8 cellular contexts compared by ENCODE assay signal in the genomic region with DNA sequence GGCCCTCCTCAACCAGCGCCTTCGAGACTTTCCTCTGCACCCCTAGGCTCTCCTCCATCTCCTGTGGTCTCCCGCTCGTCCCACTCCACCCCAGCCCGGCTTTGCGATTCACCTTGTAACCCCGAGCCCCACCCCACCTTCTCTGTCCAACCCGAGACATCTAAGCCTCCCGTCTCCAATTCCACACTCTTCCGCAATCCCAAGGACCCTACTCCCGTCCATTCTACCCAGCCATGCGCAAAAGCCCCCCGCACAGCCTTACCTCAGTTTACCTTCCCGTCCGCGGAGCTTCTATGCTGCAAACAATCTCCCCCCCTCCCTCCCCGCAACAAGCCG. TPM values are rescaled to one million over a fixed set of nuclear protein-coding genes. Genes with fewer than 3 reads are reported as not detected.
DNase-seq lines count a peak whose midpoint lies in the region; TF ChIP-seq lines count a peak whose summit lies in the region.

No MANE protein-coding gene starts in this region.

- CTCF ChIA-PET in Caco-2 (lab: Charles Lee), result interaction anchor here (0.7 to 3.6 kb wide), 4 partner anchors 13 to 48 kb away, joined by 4 to 46 read pairs (median 10); a partner anchor contains a TSS

- peak; percentile 34 to 49 for TF ChIP-seq POLR2A in sigmoid colon (IDR thresholded peaks at IDR 0.05)

- H3K27me3 Mint-ChIP-seq in Caco-2 (ENCODE audit: insufficient read depth, unreplicated experiment) (no peaks in the 10 kb centered on the region), H9 (ENCODE audit: low read depth) (no peaks in the 10 kb centered on the region; the same call in 1 of the 2 replicates)

- peak overlapping the region; percentile 6 for H3K18ac ChIP-seq in H9 (ENCODE audit: insufficient read length, low read depth, low read length)

- H3K36me3 ChIP-seq in Caco-2 (ENCODE audit: control insufficient read depth, insufficient read depth, low read length), result no peaks in the 10 kb centered on the region
- peaks cover 6% of the 10 kb centered on the region for H3K36me3 ChIP-seq in SJCRH30
- H3K36me3 ChIP-seq in sigmoid colon, result peaks cover 0 to 5% (median 0%) of the 10 kb centered on the region in 4 donors

- H3K27ac Mint-ChIP-seq in Caco-2 (ENCODE audit: unreplicated experiment) (peak overlapping the region; percentile 99), H9 (peak overlapping the region; percentile 77 to 100 (median 98); a peak in 6 of 7 replicates)

- H3K9me3 ChIP-seq in Caco-2, result no peaks in the 10 kb centered on the region
- no peaks in the 10 kb centered on the region for H3K9me3 ChIP-seq in H9 (ENCODE audit: control insufficient read depth, low read depth, low read length)
- no peaks in the 10 kb centered on the region for H3K9me3 ChIP-seq in SJCRH30 (replicated peaks)
- H3K9me3 ChIP-seq in sigmoid colon, result no peaks in the 10 kb centered on the region

- no peak overlapping the region for H3K4ac ChIP-seq in H9 (ENCODE audit: low read depth, low read length)

- H3K79me2 ChIP-seq in H9 (ENCODE audit: insufficient read depth, low read length), result peaks cover 5% of the 10 kb centered on the region; the same call in 1 of the 2 replicates

- H2BK15ac ChIP-seq in H9 (ENCODE audit: low read depth, low read length), result no peak overlapping the region

- intact Hi-C loops in Caco-2 (cut with micrococcal nuclease; ENCODE audit: unreplicated experiment), result no loop called here
- intact Hi-C loops in sigmoid colon (cut with DNase I), result loop anchor here (1.0 kb wide), 1 partner anchor 34 kb away; a partner anchor contains a TSS

- H3K79me1 ChIP-seq in H9 (ENCODE audit: insufficient read depth, low read depth, low read length, poor library complexity, severe bottlenecking), result peaks cover 12% of the 10 kb centered on the region

- H2AK5ac ChIP-seq in H9 (ENCODE audit: insufficient read length, low read length), result no peak overlapping the region

- H2BK20ac ChIP-seq in H9 (ENCODE audit: low read depth, low read length, poor library complexity, severe bottlenecking), result no peak overlapping the region

- H3K9ac ChIP-seq in H9 (ENCODE audit: extremely low read depth, insufficient read length, low read length), result peak overlapping the region; percentile 63

- peak overlapping the region; percentile 9; the same call in 1 of the 2 replicates for H3K14ac ChIP-seq in H9 (ENCODE audit: insufficient read depth, low read length)

- TF ChIP-seq CTCF in Caco-2 (IDR thresholded peaks at IDR 0.05; ENCODE audit: insufficient read depth in 1 of 2, low read depth in 1 of 2, low read length in 1 of 2, severe bottlenecking in 1 of 2, unreplicated experiment in 1 of 2) (no peak), H9 (conservative IDR thresholded peaks at IDR 0.05) (no peak), foreskin fibroblast (IDR thresholded peaks at IDR 0.05; ENCODE audit: low read depth, low read length) (no peak), sigmoid colon (IDR thresholded peaks at IDR 0.05) (no peak)

- POLR2A ChIA-PET in Caco-2 (lab: Charles Lee), result interaction anchor here (0.5 to 1.8 kb wide), 5 partner anchors 13 to 48 kb away, joined by 5 to 57 read pairs (median 9); a partner anchor contains a TSS

- H3K36me3 Mint-ChIP-seq in Caco-2 (ENCODE audit: insufficient read depth, unreplicated experiment), result peaks cover 9% of the 10 kb centered on the region
- peaks cover 11 to 37% (median 30%) of the 10 kb centered on the region in 3 experiments; a peak in 6 of 7 replicates for H3K36me3 Mint-ChIP-seq in H9 (ENCODE audit: insufficient read depth in 1 of 3, low read depth in 3 of 3)

- no peaks in the 10 kb centered on the region for H4K20me1 ChIP-seq in H9 (ENCODE audit: control insufficient read depth, insufficient read depth, insufficient read length)

- no peak overlapping the region for H3K56ac ChIP-seq in H9 (ENCODE audit: insufficient read length, low read depth, low read length)

- H3K23me2 ChIP-seq in H9 (ENCODE audit: insufficient read length, low read depth, low read length, poor library complexity, severe bottlenecking), result peaks cover 4% of the 10 kb centered on the region

- H3K4me1 Mint-ChIP-seq in Caco-2 (ENCODE audit: low read depth, unreplicated experiment) (peaks cover 19% of the 10 kb centered on the region), H9 (peaks cover 15 to 24% of the 10 kb centered on the region in 2 experiments)

- H3K23ac ChIP-seq in H9 (ENCODE audit: insufficient read length, low read depth, low read length), result no peak overlapping the region

- H3K4me3 ChIP-seq in Caco-2 (ENCODE audit: low read depth, low read length) (peak overlapping the region; percentile 82), SJCRH30 (peak overlapping the region; percentile 66), foreskin fibroblast (ENCODE audit: low read depth in 1 of 2, low read length in 2 of 2) (peak overlapping the region; percentile 66 to 77), sigmoid colon (peak overlapping the region; percentile 55 to 93 (median 73))

- H3K27me3 ChIP-seq in Caco-2 (replicated peaks; ENCODE audit: control insufficient read depth, insufficient read depth, low read length), result no peaks in the 10 kb centered on the region
- H3K27me3 ChIP-seq in H9 (ENCODE audit: insufficient read depth, low read length), result no peaks in the 10 kb centered on the region
- H3K27me3 ChIP-seq in SJCRH30, result no peaks in the 10 kb centered on the region
- H3K27me3 ChIP-seq in sigmoid colon, result no peaks in the 10 kb centered on the region

- H3K4me1 ChIP-seq in Caco-2 (peaks cover 8% of the 10 kb centered on the region), H9 (ENCODE audit: insufficient read depth, low read length) (no peaks in the 10 kb centered on the region), SJCRH30 (no peaks in the 10 kb centered on the region), sigmoid colon (peaks cover 0 to 55% (median 55%) of the 10 kb centered on the region in 4 donors)

- no peak overlapping the region for H3T11ph ChIP-seq in H9 (ENCODE audit: low read length)

- WGBS in H9 (ENCODE audit: extremely low coverage, insufficient read length, low lambda C conversion rate), result no CpG with 5 or more reads among the region's 18 CpGs
- 0 to 1% methylated on average over 18 of the region's 18 CpGs for WGBS in sigmoid colon, 2 donors

- no peak overlapping the region for H2AFZ ChIP-seq in H9 (ENCODE audit: low read length)

- DNase-seq in Caco-2 (no peak), H9 (no peak), SJCRH30 (peak in 1 of 2 experiments; percentile 11), foreskin fibroblast (no peak), sigmoid colon (peak; percentile 75), GDM1 (lab: John Stamatoyannopoulos, UW) (no peak), 8988T (no peak), NCI-H2171 treated with DMSO at 0.1 percent for 48 hours (lab: John Stamatoyannopoulos, UW) (no peak)

- H3K4me2 ChIP-seq in H9 (ENCODE audit: insufficient read depth, insufficient read length, low read length), result peak overlapping the region; percentile 79

- H4K5ac ChIP-seq in H9 (ENCODE audit: insufficient read length, low read depth, low read length), result no peak overlapping the region

- H3K27ac ChIP-seq in H9 (ENCODE audit: insufficient read length, low read depth, low read length) (no peak overlapping the region), SJCRH30 (peak overlapping the region; percentile 93), sigmoid colon (peak overlapping the region; percentile 94 to 98 (median 95))

- no peak for TF ChIP-seq EP300 in sigmoid colon (IDR thresholded peaks at IDR 0.05)

- H2BK5ac ChIP-seq in H9 (ENCODE audit: insufficient read length, low read length), result no peak overlapping the region

- no TSS peak for BruUV-seq in Caco-2 (replicated peaks; lab: Mats Ljungman, UMichigan)

- H3K9me3 Mint-ChIP-seq in Caco-2 (ENCODE audit: unreplicated experiment) (no peaks in the 10 kb centered on the region), H9 (peaks cover 0 to 2% of the 10 kb centered on the region in 2 experiments; a peak in 4 of 5 replicates)

- no peak overlapping the region for H4K8ac ChIP-seq in H9 (replicated peaks; ENCODE audit: insufficient read length, low read depth, low read length)

- H2BK120ac ChIP-seq in H9 (ENCODE audit: low read depth, low read length, poor library complexity, severe bottlenecking), result no peak overlapping the region

- no peak overlapping the region for H2BK12ac ChIP-seq in H9 (ENCODE audit: insufficient read length, low read depth, low read length)

- H4K91ac ChIP-seq in H9 (ENCODE audit: insufficient read length, low read depth, low read length), result no peak overlapping the region

- H3K4me3 Mint-ChIP-seq in Caco-2 (ENCODE audit: unreplicated experiment) (peak overlapping the region; percentile 95), H9 (peak overlapping the region; percentile 87 to 90)

RNA-seq across cellular contexts. Expression of a gene that starts 0.2 kb away (rescaled TPM):
- total RNA-seq in Caco-2 (2022) (21.3 and 22.4 TPM in 2 replicates), H9 (2021) (27.6 and 28.8 TPM in 2 replicates), sigmoid colon (10 to 100 TPM; 13.7 to 18.3 (median 15.3) TPM)
- total RNA-seq in SJCRH30 (2014; rRNA removed; shearing (Covaris generic)), result 14.2 and 15.8 TPM in 2 replicates
- polyA plus RNA-seq in sigmoid colon, result 10 to 100 TPM; 16.2 to 23.5 (median 19.0) TPM

RNA-seq across cellular contexts. Expression of a gene that starts 12.5 kb away (rescaled TPM):
- total RNA-seq in Caco-2 (2022) (27.3 and 29.1 TPM in 2 replicates), H9 (2021) (28.5 and 29.4 TPM in 2 replicates), sigmoid colon (10 to 100 TPM; 17.5 to 31.1 (median 22.5) TPM)
- total RNA-seq in SJCRH30 (2014; rRNA removed; shearing (Covaris generic)), result 15.9 and 17.0 TPM in 2 replicates
- 10 to 100 TPM; 14.4 to 25.6 (median 17.6) TPM for polyA plus RNA-seq in sigmoid colon

RNA-seq across cellular contexts. Expression of a gene that starts 33.3 kb away (rescaled TPM):
- total RNA-seq in Caco-2 (2022) (48.5 and 58.4 TPM in 2 replicates), H9 (2021) (40.0 and 40.1 TPM in 2 replicates), sigmoid colon (10 to 100 TPM; 23.5 to 59.8 (median 30.9) TPM)
- total RNA-seq in SJCRH30 (2014; rRNA removed; shearing (Covaris generic)), result 17.2 and 26.4 TPM in 2 replicates
- 10 to 100 TPM in 2 of 3 donors, 1 to 10 TPM in 1; 5.4 to 63.2 (median 10.4) TPM for polyA plus RNA-seq in sigmoid colon
